In the genomic region with DNA sequence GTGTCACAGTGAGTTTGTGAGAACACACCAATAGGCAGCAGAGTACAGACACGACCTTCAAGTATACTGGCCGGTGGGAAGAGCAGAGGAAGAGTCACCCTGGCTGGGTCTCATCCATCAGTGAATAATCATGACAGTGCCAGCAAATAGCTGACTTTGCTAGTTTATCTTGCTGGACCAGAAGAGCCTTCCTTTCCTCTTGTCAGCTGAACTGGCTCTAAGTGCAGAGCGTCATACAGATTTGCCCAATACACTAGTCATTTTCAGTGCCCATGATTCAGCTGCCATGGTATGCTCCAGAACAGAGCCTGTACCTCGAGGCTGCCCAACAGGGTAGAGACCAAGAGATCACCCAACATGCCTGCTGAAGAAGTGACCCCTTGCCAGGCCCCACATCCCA, we compare ENCODE assay signal across 19 cellular contexts.
DNase-seq lines count a peak whose midpoint lies in the region; ATAC-seq, FAIRE-seq and TF ChIP-seq lines count a peak whose summit lies in the region.
"Had no signal": no experiment of that assay in that cellular context is flagged by ENCODE, and none has a peak within 500 bp of the region (broad histone marks: within the 10 kb centered on the region; RNA-seq: fewer than 3 reads in every experiment).

No MANE protein-coding gene starts in this region.

- 0 out of 2 replicates have a peak overlapping the region, but pooled peaks have one; percentile 6 for H2BK20ac ChIP-seq in IMR-90 (ENCODE audit: low read depth, low read length)

- H3K36me3 ChIP-seq in IMR-90 (ENCODE audit: control insufficient read depth, insufficient read depth, low read length) (no peaks in the 10 kb centered on the region), astrocyte (ENCODE audit: insufficient read depth, low read length) (no peaks in the 10 kb centered on the region)

- no peak for TF ChIP-seq RAD21 in IMR-90 (IDR thresholded peaks at IDR 0.05; ENCODE audit: low read length)

- no peak overlapping the region for H3K23ac ChIP-seq in IMR-90 (ENCODE audit: low read depth, low read length)

- POLR2A ChIA-PET in IMR-90 (lab: Charles Lee; ENCODE audit: unreplicated experiment): no interaction called here

- H4K5ac ChIP-seq in IMR-90 (ENCODE audit: low read depth, low read length): no peak overlapping the region

- no peak overlapping the region for H3K14ac ChIP-seq in IMR-90 (replicated peaks; ENCODE audit: low read depth, low read length)

- peak overlapping the region; percentile 39; the same call in 1 of the 2 replicates for H3K27ac ChIP-seq in IMR-90 (ENCODE audit: insufficient read depth, low read length)
- no peak overlapping the region for H3K27ac ChIP-seq in astrocyte (ENCODE audit: low read depth, low read length)

- no peaks in the 10 kb centered on the region; the same call in 1 of the 2 replicates for H3K4me1 ChIP-seq in IMR-90 (ENCODE audit: control insufficient read depth, insufficient read depth, low read length)
- no peaks in the 10 kb centered on the region for H3K4me1 ChIP-seq in astrocyte (ENCODE audit: insufficient read depth, low read length)

- H3K4me2 ChIP-seq in IMR-90 (ENCODE audit: low read depth, low read length): no peak overlapping the region
- H3K4me2 ChIP-seq in astrocyte (ENCODE audit: low read length): no peak overlapping the region

- intact Hi-C loops in IMR-90 (cut with micrococcal nuclease) (no loop called here), posterior vena cava (cut with DNase I) (loop anchor here in 1 of 2 donors (2.0 kb wide), 1 partner anchor 48 kb away; no protein-coding TSS in a partner anchor)
- intact Hi-C loops in activated CD4-positive, alpha-beta T cell treated with anti-CD3 and anti-CD28 coated beads, Interleukin-2, amount 10 ng/mL, durations not matched to agents 24 days and 14 days (cut with micrococcal nuclease): no loop called here

- H3K36me3 Mint-ChIP-seq in astrocyte (ENCODE audit: low read depth, unreplicated experiment): peaks cover 10% of the 10 kb centered on the region
- peaks cover 15 to 20% (median 16%) of the 10 kb centered on the region in 3 donors for H3K36me3 Mint-ChIP-seq in immature natural killer cell
- no peaks in the 10 kb centered on the region for H3K36me3 Mint-ChIP-seq in activated CD4-positive, alpha-beta T cell treated with anti-CD3 and anti-CD28 coated beads, Interleukin-2, amount 10 ng/mL, durations not matched to agents 24 days and 14 days (ENCODE audit: low read depth)
- H3K36me3 Mint-ChIP-seq: CD4-positive, alpha-beta memory T cell had no signal

- no peak overlapping the region for H3K4me3 Mint-ChIP-seq in astrocyte (ENCODE audit: unreplicated experiment)
- H3K4me3 Mint-ChIP-seq in immature natural killer cell: no peak overlapping the region
- H3K4me3 Mint-ChIP-seq in activated CD4-positive, alpha-beta T cell treated with anti-CD3 and anti-CD28 coated beads, Interleukin-2, amount 10 ng/mL, durations not matched to agents 24 days and 14 days: no peak overlapping the region
- H3K4me3 Mint-ChIP-seq: CD4-positive, alpha-beta memory T cell had no signal

- H3K18ac ChIP-seq in IMR-90 (ENCODE audit: low read depth, low read length): peak overlapping the region; percentile 27

- no peaks in the 10 kb centered on the region; the same call in 1 of the 2 replicates for H3K9me1 ChIP-seq in IMR-90 (ENCODE audit: insufficient read depth, low read length)

- CTCF ChIA-PET in IMR-90 (lab: Yijun Ruan, JAX): no interaction called here

- H4K20me1 ChIP-seq in IMR-90 (ENCODE audit: insufficient read depth, low read length): no peaks in the 10 kb centered on the region
- H4K20me1 ChIP-seq in astrocyte (ENCODE audit: insufficient read depth, low read length): no peaks in the 10 kb centered on the region

- peak overlapping the region; percentile 35; the same call in 1 of the 2 replicates for H2BK120ac ChIP-seq in IMR-90 (ENCODE audit: low read depth, low read length)

- in situ Hi-C loops in IMR-90 (cut with MboI; ENCODE audit: low sequenced_read_pairs): no loop called here
- in situ Hi-C loops in G401 (cut with HindIII; ENCODE audit: low sequenced_read_pairs): no loop called here

- peak; percentile 44 for ATAC-seq in IMR-90 (ENCODE audit: low read depth)

- H2BK5ac ChIP-seq in IMR-90 (ENCODE audit: low read depth, low read length, poor library complexity, severe bottlenecking): no peak overlapping the region

- H2AK9ac ChIP-seq in IMR-90 (replicated peaks; ENCODE audit: low read depth, low read length, poor library complexity): no peak overlapping the region

- peaks cover 6% of the 10 kb centered on the region for H3K9me3 Mint-ChIP-seq in astrocyte (ENCODE audit: unreplicated experiment)
- H3K9me3 Mint-ChIP-seq in immature natural killer cell: peaks cover 4 to 12% (median 6%) of the 10 kb centered on the region in 6 donors
- peaks cover 10% of the 10 kb centered on the region for H3K9me3 Mint-ChIP-seq in activated CD4-positive, alpha-beta T cell treated with anti-CD3 and anti-CD28 coated beads, Interleukin-2, amount 10 ng/mL, durations not matched to agents 24 days and 14 days

- TF ChIP-seq CTCF in IMR-90 (conservative IDR thresholded peaks at IDR 0.05; ENCODE audit: low read depth, low read length) (no peak), astrocyte (IDR thresholded peaks at IDR 0.05; ENCODE audit: insufficient read depth, low read depth, low read length) (no peak), epithelial cell of esophagus (IDR thresholded peaks at IDR 0.05; ENCODE audit: insufficient read depth, low read depth, low read length, missing control alignments) (no peak)

- H3K9ac ChIP-seq in IMR-90 (ENCODE audit: low read depth, low read length) (no peak overlapping the region), astrocyte (ENCODE audit: low read length) (no peak overlapping the region)

- H3K79me2 ChIP-seq in astrocyte (ENCODE audit: insufficient read depth, low read length): no peaks in the 10 kb centered on the region

- H2AK5ac ChIP-seq in IMR-90 (ENCODE audit: low read depth, low read length): no peak overlapping the region

- no peak overlapping the region for H4K8ac ChIP-seq in IMR-90 (ENCODE audit: low read depth in 2 of 2, low read length in 2 of 2)

- no peak overlapping the region; the same call in 1 of the 2 replicates for H3K4ac ChIP-seq in IMR-90 (ENCODE audit: low read depth, low read length)

- H3K56ac ChIP-seq in IMR-90 (ENCODE audit: extremely low read depth, insufficient read depth, low read length): no peak overlapping the region; the same call in 1 of the 2 replicates

- no peaks in the 10 kb centered on the region for H3K4me1 Mint-ChIP-seq in astrocyte (ENCODE audit: low read depth, unreplicated experiment)
- H3K4me1 Mint-ChIP-seq in immature natural killer cell: no peaks in the 10 kb centered on the region
- no peaks in the 10 kb centered on the region for H3K4me1 Mint-ChIP-seq in activated CD4-positive, alpha-beta T cell treated with anti-CD3 and anti-CD28 coated beads, Interleukin-2, amount 10 ng/mL, durations not matched to agents 24 days and 14 days
- H3K4me1 Mint-ChIP-seq: CD4-positive, alpha-beta memory T cell had no signal

- H3K79me1 ChIP-seq in IMR-90 (ENCODE audit: low read depth in 1 of 2, low read length in 2 of 2): no peaks in the 10 kb centered on the region

- H3K4me3 ChIP-seq in IMR-90 (ENCODE audit: insufficient read depth, low read depth, low read length) (no peak overlapping the region), astrocyte (ENCODE audit: insufficient read depth, low read depth, low read length) (no peak overlapping the region), epithelial cell of esophagus (ENCODE audit: low read length) (no peak overlapping the region)

- H3K27me3 Mint-ChIP-seq in astrocyte (ENCODE audit: low read depth, unreplicated experiment) (peaks cover 11% of the 10 kb centered on the region), immature natural killer cell (ENCODE audit: low read depth in 3 of 3) (peaks cover 0 to 6% (median under 1%) of the 10 kb centered on the region in 3 donors)
- H3K27me3 Mint-ChIP-seq in activated CD4-positive, alpha-beta T cell treated with anti-CD3 and anti-CD28 coated beads, Interleukin-2, amount 10 ng/mL, durations not matched to agents 24 days and 14 days: peaks cover 9% of the 10 kb centered on the region

- WGBS in IMR-90 (ENCODE audit: extremely low coverage in 2 of 2, insufficient read length in 1 of 2), 2 experiments: 20% methylated on average over 2 of the region's 4 CpGs; no CpG with 5 or more reads in 1 of the 2 experiments

- no peak for TF ChIP-seq POLR2A in IMR-90 (IDR thresholded peaks at IDR 0.05; ENCODE audit: low read depth, low read length)

- no TSS peak for BruUV-seq in IMR-90 (replicated peaks; lab: Mats Ljungman, UMichigan)

- no peak overlapping the region for H3K27ac Mint-ChIP-seq in astrocyte (ENCODE audit: unreplicated experiment)
- H3K27ac Mint-ChIP-seq in immature natural killer cell: no peak overlapping the region
- no peak overlapping the region for H3K27ac Mint-ChIP-seq in activated CD4-positive, alpha-beta T cell treated with anti-CD3 and anti-CD28 coated beads, Interleukin-2, amount 10 ng/mL, durations not matched to agents 24 days and 14 days
- H3K27ac Mint-ChIP-seq: CD4-positive, alpha-beta memory T cell had no signal

- H2AFZ ChIP-seq in IMR-90 (replicated peaks; ENCODE audit: low read length, poor library complexity): no peak overlapping the region
- no peak overlapping the region for H2AFZ ChIP-seq in astrocyte (ENCODE audit: low read depth, low read length)

- H4K91ac ChIP-seq in IMR-90 (ENCODE audit: insufficient read depth, low read depth, low read length): no peak overlapping the region

- no peak overlapping the region for H2BK15ac ChIP-seq in IMR-90 (ENCODE audit: low read depth, low read length)

- H3K9me3 ChIP-seq in IMR-90 (ENCODE audit: control insufficient read depth, insufficient read depth, low read length) (peaks cover 5% of the 10 kb centered on the region), astrocyte (ENCODE audit: insufficient read depth, low read depth, low read length) (peaks cover 12% of the 10 kb centered on the region)

- dilution Hi-C loops in IMR-90 (cut with HindIII; ENCODE audit: low sequenced_read_pairs, unreplicated experiment): no loop called here

- peaks cover 10% of the 10 kb centered on the region for H3K27me3 ChIP-seq in IMR-90 (ENCODE audit: control insufficient read depth, insufficient read depth, low read length)
- H3K27me3 ChIP-seq in astrocyte (ENCODE audit: insufficient read depth, low read length): peaks cover 3% of the 10 kb centered on the region

- DNase-seq in IMR-90 (no peak), astrocyte (ENCODE audit: low read depth) (peak; percentile 20), epithelial cell of esophagus (ENCODE audit: low read depth) (peak; percentile 63), posterior vena cava (ENCODE audit: low spot score) (peak; percentile 6), immature natural killer cell (no peak), G401 (ENCODE audit: low spot score) (no peak), NCI-H226 (no peak)
- no peak for DNase-seq in activated CD4-positive, alpha-beta T cell treated with anti-CD3 and anti-CD28 coated beads, Interleukin-2, amount 10 ng/mL, durations not matched to agents 24 days and 14 days
- DNase-seq: C1 segment of cervical spinal cord; Calu3; CD4-positive, alpha-beta memory T cell; COR-L47; DMS53; DMS79 treated with DMSO at 0.1 percent for 48 hours; H7; HCEC 1CT had no signal

- no peak for FAIRE-seq in astrocyte (lab: Jason Lieb, UNC)
- FAIRE-seq: G401.6, GM12892, H1 had no signal

TF ChIP-seq in IMR-90, 13 proteins besides CTCF, POLR2A, EP300 and RAD21:
- TF ChIP-seq NFE2L2 (IDR thresholded peaks at IDR 0.05; ENCODE audit: low read depth, low read length): no peak
- peak; percentile 25; the same call in 1 of the 2 replicates for TF ChIP-seq MAFK (IDR thresholded peaks at IDR 0.05; ENCODE audit: low read depth, low read length)

Comparison
In these comparisons a context has a peak if more than half of its experiments do, and no peak if none do; other contexts are left out.
1. DNase-seq: peak in astrocyte (single experiment), epithelial cell of esophagus (single experiment) and posterior vena cava (single experiment); none in IMR-90 (single experiment), immature natural killer cell (0 of 3), G401 (single experiment), activated CD4-positive, alpha-beta T cell treated with anti-CD3 and anti-CD28 coated beads, Interleukin-2, amount 10 ng/mL, durations not matched to agents 24 days and 14 days (single experiment) and NCI-H226 (single experiment).